Comparison of ENCODE assay signal across 12 cellular contexts in genomic region chr14:93173943-93174395, GRCh38. TPM values are rescaled to one million over a fixed set of nuclear protein-coding genes. Genes with fewer than 3 reads are reported as not detected.
A peak's percentile ranks its signal among the peaks of the same experiment; 100 is the strongest.
DNase-seq lines count a peak whose midpoint lies in the region; ATAC-seq, FAIRE-seq and TF ChIP-seq lines count a peak whose summit lies in the region.
"Had no signal": no experiment of that assay in that cellular context is flagged by ENCODE, and none has a peak within 500 bp of the region (broad histone marks: within the 10 kb centered on the region; RNA-seq: fewer than 3 reads in every experiment).

No MANE protein-coding gene starts in this region.

- H3K9ac ChIP-seq in HepG2 (ENCODE audit: insufficient read depth, low read depth, low read length): peak overlapping the region; percentile 23; the same call in 1 of the 2 replicates

- H2AFZ ChIP-seq in HepG2 (ENCODE audit: low read length): peak overlapping the region; percentile 70

- CTCF ChIA-PET in HepG2 (lab: Yijun Ruan, JAX; ENCODE audit: low intra/inter-chr PET ratio, low total read pairs): no interaction called here

- TF ChIP-seq POLR2A in adrenal gland (IDR thresholded peaks at IDR 0.05) (no peak), HepG2 (IDR thresholded peaks at IDR 0.05; ENCODE audit: insufficient read depth in 1 of 2, low read depth in 2 of 2, low read length in 2 of 2) (no peak), prostate gland (IDR thresholded peaks at IDR 0.05) (no peak)

- in situ Hi-C loops in HepG2 (cut with HindIII; ENCODE audit: extremely low pct_ligation_motif_present, low pct_unique_long_range_greater_than_20kb) (no loop called here), KBM-7 (cut with MboI; ENCODE audit: low pct_unique_long_range_greater_than_20kb, low sequenced_read_pairs) (no loop called here)

- no peaks in the 10 kb centered on the region for H3K9me3 Mint-ChIP-seq in immature natural killer cell
- H3K9me3 Mint-ChIP-seq: CD8-positive, alpha-beta memory T cell had no signal

- H3K4me1 ChIP-seq in adrenal gland (replicated peaks in 1 of 2) (no peaks in the 10 kb centered on the region), HepG2 (ENCODE audit: insufficient read depth, low read length) (peaks cover 79% of the 10 kb centered on the region), prostate gland (replicated peaks) (no peaks in the 10 kb centered on the region)

- H3K36me3 ChIP-seq in adrenal gland (replicated peaks in 1 of 2): no peaks in the 10 kb centered on the region
- no peaks in the 10 kb centered on the region for H3K36me3 ChIP-seq in HepG2 (replicated peaks in 1 of 2; ENCODE audit: control insufficient read depth in 1 of 2, insufficient read depth in 2 of 2, low read length in 2 of 2)
- H3K36me3 ChIP-seq in prostate gland: no peaks in the 10 kb centered on the region

- DNase-seq in A172 (ENCODE audit: low spot score) (peak; percentile 13), adrenal gland (peak in 6 of 7 donors; percentile 55 to 84 (median 64)), HepG2 (ENCODE audit: low spot score) (no peak), KBM-7 (no peak), DMS114 treated with DMSO at 0.1 percent for 48 hours (lab: John Stamatoyannopoulos, UW; ENCODE audit: unreplicated experiment) (no peak), immature natural killer cell (no peak), prostate gland (ENCODE audit: low spot score) (no peak)
- DNase-seq: amniotic stem cell; CD8-positive, alpha-beta memory T cell; hippocampal formation; NCI-H510A treated with DMSO at 0.1 percent for 48 hours had no signal

- 28 to 42% (median 38%) methylated on average over 9 to 10 of the region's 10 CpGs for WGBS in adrenal gland, 4 donors
- 7% methylated on average over 8 of the region's 10 CpGs for WGBS in HepG2 (ENCODE audit: low lambda C conversion rate)
- 16% methylated on average over 10 of the region's 10 CpGs for WGBS in prostate gland

- H3K4me3 Mint-ChIP-seq in immature natural killer cell: no peak overlapping the region
- H3K4me3 Mint-ChIP-seq: CD8-positive, alpha-beta memory T cell had no signal

- TF ChIP-seq EP300 in HepG2 (IDR thresholded peaks at IDR 0.05; ENCODE audit: low read depth in 2 of 2, low read length in 2 of 2) (no peak), HepG2 (CRISPR knock-in tag; IDR thresholded peaks at IDR 0.05; ENCODE audit: borderline replicate concordance) (no peak)

- no peaks in the 10 kb centered on the region for H3K79me2 ChIP-seq in HepG2 (ENCODE audit: insufficient read depth, low read length)

- no peaks in the 10 kb centered on the region for H3K27me3 ChIP-seq in adrenal gland
- H3K27me3 ChIP-seq in HepG2 (ENCODE audit: control insufficient read depth in 1 of 2, insufficient read depth in 2 of 2, low read length in 2 of 2): no peaks in the 10 kb centered on the region
- H3K27me3 ChIP-seq in prostate gland (replicated peaks; ENCODE audit: insufficient read depth): no peaks in the 10 kb centered on the region

- H4K20me1 ChIP-seq in HepG2 (ENCODE audit: insufficient read depth, low read length): no peaks in the 10 kb centered on the region

- TF ChIP-seq RAD21 in HepG2 (CRISPR knock-in tag; IDR thresholded peaks at IDR 0.05): no peak

- BruUV-seq in HepG2 (replicated peaks; lab: Mats Ljungman, UMichigan): no TSS peak

- POLR2A ChIA-PET in HepG2 (lab: Yijun Ruan, JAX): no interaction called here

- no peak overlapping the region for H3K27ac Mint-ChIP-seq in immature natural killer cell
- H3K27ac Mint-ChIP-seq: CD8-positive, alpha-beta memory T cell had no signal

- H3K4me3 ChIP-seq in adrenal gland: no peak overlapping the region
- H3K4me3 ChIP-seq in HepG2 (replicated peaks in 1 of 3; ENCODE audit: insufficient read depth in 1 of 3, low read depth in 2 of 3, low read length in 3 of 3): peak overlapping the region in 1 of 3 experiments; percentile 31; a peak in 1 of 6 replicates
- H3K4me3 ChIP-seq in prostate gland: no peak overlapping the region

- ATAC-seq in GM18511 (IDR thresholded peaks at IDR 0.05; ENCODE audit: unreplicated experiment): peak; percentile 56
- ATAC-seq in HepG2: peak; percentile 60

- peaks cover 0 to 5% (median under 1%) of the 10 kb centered on the region in 3 donors for H3K27me3 Mint-ChIP-seq in immature natural killer cell (ENCODE audit: low read depth in 3 of 3)

- H3K4me2 ChIP-seq in HepG2 (ENCODE audit: low read depth, low read length): peak overlapping the region; percentile 66

- intact Hi-C loops in adrenal gland (cut with DNase I) (no loop called here), HepG2 (cut with micrococcal nuclease; ENCODE audit: unreplicated experiment) (loop anchor here (10.0 kb wide), 1 partner anchor 59 kb away; the partner anchor contains the start of gene ITPK1), prostate gland (cut with DNase I) (no loop called here)

- no peaks in the 10 kb centered on the region for H3K4me1 Mint-ChIP-seq in immature natural killer cell

- peak overlapping the region in 1 of 5 donors; percentile 40 for H3K27ac ChIP-seq in adrenal gland
- no peak overlapping the region for H3K27ac ChIP-seq in HepG2 (ENCODE audit: extremely low read length, insufficient read depth, low read length)
- H3K27ac ChIP-seq in prostate gland: no peak overlapping the region

- TF ChIP-seq CTCF in adrenal gland (IDR thresholded peaks at IDR 0.05): no peak
- TF ChIP-seq CTCF in HepG2 (CRISPR knock-in tag; IDR thresholded peaks at IDR 0.05): no peak
- TF ChIP-seq CTCF in prostate gland (IDR thresholded peaks at IDR 0.05): no peak

- no peaks in the 10 kb centered on the region for H3K9me3 ChIP-seq in adrenal gland (replicated peaks in 1 of 3)
- H3K9me3 ChIP-seq in HepG2 (ENCODE audit: low read length): no peaks in the 10 kb centered on the region
- H3K9me3 ChIP-seq in prostate gland: no peaks in the 10 kb centered on the region

- FAIRE-seq in HepG2 (lab: Jason Lieb, UNC): no peak

- H3K36me3 Mint-ChIP-seq in immature natural killer cell: no peaks in the 10 kb centered on the region
- H3K36me3 Mint-ChIP-seq: CD8-positive, alpha-beta memory T cell had no signal

RNA-seq across cellular contexts. Expression of gene MOAP1, which starts 10.7 kb away (rescaled TPM):
- 12.1 and 13.2 TPM in 2 replicates for total RNA-seq in A172 (2014; rRNA removed; shearing (Covaris generic))
- total RNA-seq in adrenal gland: 10 to 100 TPM; 29.0 to 52.9 (median 38.6) TPM
- polyA plus RNA-seq in adrenal gland: 10 to 100 TPM; 12.7 to 55.6 (median 13.8) TPM
- total RNA-seq in HepG2 (2016; rRNA removed; fragmentation: Illumina TruSeq; extraction: Trizol): 14.6 and 14.9 TPM in 2 replicates
- total RNA-seq in HepG2 (2016; cell fraction: cytosol; rRNA removed; fragmentation: Illumina TruSeq; extraction: Trizol; ENCODE audit: low read depth): 2.6 TPM in 2 replicates
- total RNA-seq in HepG2 (2016; cell fraction: insoluble cytoplasmic fraction; rRNA removed; fragmentation: Illumina TruSeq; extraction: Trizol): 14.8 and 15.2 TPM in 2 replicates
- total RNA-seq in HepG2 (2016; cell fraction: membrane; rRNA removed; fragmentation: Illumina TruSeq; extraction: Trizol): 7.5 and 8.6 TPM in 2 replicates
- total RNA-seq in HepG2 (2016; cell fraction: nucleus; rRNA removed; fragmentation: Illumina TruSeq; extraction: Trizol): 10.0 and 11.2 TPM in 2 replicates
- 47.0 and 48.6 TPM in 2 replicates for polyA plus RNA-seq in HepG2 (2011; rRNA removed)
- 34.9 and 57.3 TPM in 2 replicates for polyA plus RNA-seq in HepG2 (2011; cell fraction: cytosol; rRNA removed)
- 12.5 and 24.3 TPM in 2 replicates for polyA plus RNA-seq in HepG2 (2011; cell fraction: nucleus; rRNA removed)
- polyA plus RNA-seq in HepG2 (2012): 22.2 and 29.6 TPM in 2 replicates
- polyA plus RNA-seq in HepG2 (2016; cell fraction: cytosol; fragmentation: Illumina TruSeq; extraction: Trizol; ENCODE audit: low read depth): 2.0 and 2.1 TPM in 2 replicates
- polyA plus RNA-seq in HepG2 (2016; cell fraction: insoluble cytoplasmic fraction; fragmentation: Illumina TruSeq; extraction: Trizol; ENCODE audit: low read depth): 13.6 and 14.1 TPM in 2 replicates
- 5.0 and 5.9 TPM in 2 replicates for polyA plus RNA-seq in HepG2 (2016; cell fraction: membrane; fragmentation: Illumina TruSeq; extraction: Trizol; ENCODE audit: low read depth)
- 16.6 and 18.7 TPM in 2 replicates for polyA plus RNA-seq in HepG2 (2016; cell fraction: nucleus; fragmentation: Illumina TruSeq; extraction: Trizol; ENCODE audit: insufficient read depth, low read depth)
- polyA minus RNA-seq in HepG2 (2011; rRNA and poly(A)+ RNA removed; ENCODE audit: low replicate concordance): 6.5 and 13.5 TPM in 2 replicates
- polyA minus RNA-seq in HepG2 (2011; cell fraction: cytosol; rRNA and poly(A)+ RNA removed): 14.9 and 19.2 TPM in 2 replicates
- 8.9 and 11.3 TPM in 2 replicates for polyA minus RNA-seq in HepG2 (2011; cell fraction: nucleus; rRNA and poly(A)+ RNA removed)
- 100 to 1,000 TPM in 1 of 3 donors, 10 to 100 TPM in 2; 68.0 to 124 (median 90.4) TPM for polyA plus RNA-seq in immature natural killer cell
- 10 to 100 TPM; 31.2 to 39.0 TPM for total RNA-seq in prostate gland

RNA-seq across cellular contexts. Expression of gene LYSET, which starts 11.1 kb away (rescaled TPM):
- total RNA-seq in A172 (2014; rRNA removed; shearing (Covaris generic)): 17.8 and 30.3 TPM in 2 replicates
- total RNA-seq in adrenal gland: 10 to 100 TPM; 17.2 to 37.9 (median 22.0) TPM
- polyA plus RNA-seq in adrenal gland: 10 to 100 TPM; 12.0 to 32.9 (median 22.7) TPM
- total RNA-seq in HepG2 (2016; rRNA removed; fragmentation: Illumina TruSeq; extraction: Trizol): 19.1 and 20.1 TPM in 2 replicates
- 42.0 and 42.3 TPM in 2 replicates for total RNA-seq in HepG2 (2016; cell fraction: cytosol; rRNA removed; fragmentation: Illumina TruSeq; extraction: Trizol; ENCODE audit: low read depth)
- total RNA-seq in HepG2 (2016; cell fraction: insoluble cytoplasmic fraction; rRNA removed; fragmentation: Illumina TruSeq; extraction: Trizol): 16.7 and 22.4 TPM in 2 replicates
- 51.5 and 52.1 TPM in 2 replicates for total RNA-seq in HepG2 (2016; cell fraction: membrane; rRNA removed; fragmentation: Illumina TruSeq; extraction: Trizol)
- 12.2 and 14.3 TPM in 2 replicates for total RNA-seq in HepG2 (2016; cell fraction: nucleus; rRNA removed; fragmentation: Illumina TruSeq; extraction: Trizol)
- polyA plus RNA-seq in HepG2 (2011; rRNA removed): 36.4 and 36.6 TPM in 2 replicates
- polyA plus RNA-seq in HepG2 (2011; cell fraction: cytosol; rRNA removed): 16.8 and 29.8 TPM in 2 replicates
- 5.7 and 8.0 TPM in 2 replicates for polyA plus RNA-seq in HepG2 (2011; cell fraction: nucleus; rRNA removed)
- polyA plus RNA-seq in HepG2 (2012): 31.1 and 33.0 TPM in 2 replicates
- 79.3 and 89.7 TPM in 2 replicates for polyA plus RNA-seq in HepG2 (2016; cell fraction: cytosol; fragmentation: Illumina TruSeq; extraction: Trizol; ENCODE audit: low read depth)
- polyA plus RNA-seq in HepG2 (2016; cell fraction: insoluble cytoplasmic fraction; fragmentation: Illumina TruSeq; extraction: Trizol; ENCODE audit: low read depth): 30.2 and 31.4 TPM in 2 replicates
- polyA plus RNA-seq in HepG2 (2016; cell fraction: membrane; fragmentation: Illumina TruSeq; extraction: Trizol; ENCODE audit: low read depth): 77.9 and 80.5 TPM in 2 replicates
- 26.1 and 29.5 TPM in 2 replicates for polyA plus RNA-seq in HepG2 (2016; cell fraction: nucleus; fragmentation: Illumina TruSeq; extraction: Trizol; ENCODE audit: insufficient read depth, low read depth)
- polyA minus RNA-seq in HepG2 (2011; rRNA and poly(A)+ RNA removed; ENCODE audit: low replicate concordance): 9.2 and 13.6 TPM in 2 replicates
- polyA minus RNA-seq in HepG2 (2011; cell fraction: cytosol; rRNA and poly(A)+ RNA removed): 7.6 and 9.5 TPM in 2 replicates
- 11.3 and 12.2 TPM in 2 replicates for polyA minus RNA-seq in HepG2 (2011; cell fraction: nucleus; rRNA and poly(A)+ RNA removed)
- polyA plus RNA-seq in immature natural killer cell: 10 to 100 TPM; 29.9 to 31.8 (median 30.3) TPM
- 10 to 100 TPM in 1 of 2 donors, 1 to 10 TPM in 1; 7.3 to 28.9 TPM for total RNA-seq in prostate gland

RNA-seq across cellular contexts. Expression of gene GON7, which starts 32.9 kb away (rescaled TPM):
- 27.8 and 34.1 TPM in 2 replicates for total RNA-seq in A172 (2014; rRNA removed; shearing (Covaris generic))
- total RNA-seq in adrenal gland: 10 to 100 TPM in 7 of 8 donors, 1 to 10 TPM in 1; 9.4 to 23.2 (median 18.0) TPM
- polyA plus RNA-seq in adrenal gland: 10 to 100 TPM; 13.3 to 34.9 (median 16.9) TPM
- 28.0 and 45.9 TPM in 2 replicates for total RNA-seq in HepG2 (2016; rRNA removed; fragmentation: Illumina TruSeq; extraction: Trizol)
- total RNA-seq in HepG2 (2016; cell fraction: cytosol; rRNA removed; fragmentation: Illumina TruSeq; extraction: Trizol; ENCODE audit: low read depth): 10.0 and 10.6 TPM in 2 replicates
- 31.3 and 51.3 TPM in 2 replicates for total RNA-seq in HepG2 (2016; cell fraction: insoluble cytoplasmic fraction; rRNA removed; fragmentation: Illumina TruSeq; extraction: Trizol)
- total RNA-seq in HepG2 (2016; cell fraction: membrane; rRNA removed; fragmentation: Illumina TruSeq; extraction: Trizol): 19.3 and 22.3 TPM in 2 replicates
- total RNA-seq in HepG2 (2016; cell fraction: nucleus; rRNA removed; fragmentation: Illumina TruSeq; extraction: Trizol): 10.7 and 11.5 TPM in 2 replicates
- 8.9 and 11.9 TPM in 2 replicates for polyA plus RNA-seq in HepG2 (2011; rRNA removed)
- polyA plus RNA-seq in HepG2 (2011; cell fraction: cytosol; rRNA removed): 6.4 and 8.8 TPM in 2 replicates
- polyA plus RNA-seq in HepG2 (2011; cell fraction: nucleus; rRNA removed): 1.5 and 2.1 TPM in 2 replicates
- 12.2 and 13.2 TPM in 2 replicates for polyA plus RNA-seq in HepG2 (2012)
- 10.7 and 11.1 TPM in 2 replicates for polyA plus RNA-seq in HepG2 (2016; cell fraction: cytosol; fragmentation: Illumina TruSeq; extraction: Trizol; ENCODE audit: low read depth)
- polyA plus RNA-seq in HepG2 (2016; cell fraction: insoluble cytoplasmic fraction; fragmentation: Illumina TruSeq; extraction: Trizol; ENCODE audit: low read depth): 47.3 and 54.8 TPM in 2 replicates
- 19.2 and 21.7 TPM in 2 replicates for polyA plus RNA-seq in HepG2 (2016; cell fraction: membrane; fragmentation: Illumina TruSeq; extraction: Trizol; ENCODE audit: low read depth)
- 15.8 and 18.4 TPM in 2 replicates for polyA plus RNA-seq in HepG2 (2016; cell fraction: nucleus; fragmentation: Illumina TruSeq; extraction: Trizol; ENCODE audit: insufficient read depth, low read depth)
- polyA minus RNA-seq in HepG2 (2011; rRNA and poly(A)+ RNA removed; ENCODE audit: low replicate concordance): 2.3 and 3.7 TPM in 2 replicates
- polyA minus RNA-seq in HepG2 (2011; cell fraction: cytosol; rRNA and poly(A)+ RNA removed): 2.7 and 4.6 TPM in 2 replicates
- 2.3 and 2.4 TPM in 2 replicates for polyA minus RNA-seq in HepG2 (2011; cell fraction: nucleus; rRNA and poly(A)+ RNA removed)
- 10 to 100 TPM; 22.1 to 24.8 (median 22.4) TPM for polyA plus RNA-seq in immature natural killer cell
- 10 to 100 TPM in 1 of 2 donors, 1 to 10 TPM in 1; 8.7 to 17.4 TPM for total RNA-seq in prostate gland

RNA-seq across cellular contexts. Expression of gene UBR7, which starts 33.1 kb away (rescaled TPM):
- 28.0 and 46.8 TPM in 2 replicates for total RNA-seq in A172 (2014; rRNA removed; shearing (Covaris generic))
- total RNA-seq in adrenal gland (10 to 100 TPM; 13.2 to 32.9 (median 18.4) TPM), HepG2 (2016; rRNA removed; fragmentation: Illumina TruSeq; extraction: Trizol) (19.7 and 35.5 TPM in 2 replicates), prostate gland (10 to 100 TPM; 22.4 to 26.2 TPM)
- polyA plus RNA-seq in adrenal gland (10 to 100 TPM in 1 of 3 donors, 1 to 10 TPM in 2; 7.8 to 26.5 (median 9.3) TPM), HepG2 (2011; rRNA removed) (8.5 and 11.0 TPM in 2 replicates), immature natural killer cell (10 to 100 TPM; 29.8 to 76.1 (median 43.4) TPM)
- 2.1 and 2.3 TPM in 2 replicates for total RNA-seq in HepG2 (2016; cell fraction: cytosol; rRNA removed; fragmentation: Illumina TruSeq; extraction: Trizol; ENCODE audit: low read depth)
- 20.8 and 37.3 TPM in 2 replicates for total RNA-seq in HepG2 (2016; cell fraction: insoluble cytoplasmic fraction; rRNA removed; fragmentation: Illumina TruSeq; extraction: Trizol)
- total RNA-seq in HepG2 (2016; cell fraction: membrane; rRNA removed; fragmentation: Illumina TruSeq; extraction: Trizol): 9.5 and 11.1 TPM in 2 replicates
- 10.5 and 10.7 TPM in 2 replicates for total RNA-seq in HepG2 (2016; cell fraction: nucleus; rRNA removed; fragmentation: Illumina TruSeq; extraction: Trizol)
- 6.5 and 8.1 TPM in 2 replicates for polyA plus RNA-seq in HepG2 (2011; cell fraction: cytosol; rRNA removed)
- polyA plus RNA-seq in HepG2 (2011; cell fraction: nucleus; rRNA removed): 6.4 and 6.8 TPM in 2 replicates
- 6.1 and 10.7 TPM in 2 replicates for polyA plus RNA-seq in HepG2 (2012)
- 1.8 and 2.0 TPM in 2 replicates for polyA plus RNA-seq in HepG2 (2016; cell fraction: cytosol; fragmentation: Illumina TruSeq; extraction: Trizol; ENCODE audit: low read depth)
- 34.6 and 35.6 TPM in 2 replicates for polyA plus RNA-seq in HepG2 (2016; cell fraction: insoluble cytoplasmic fraction; fragmentation: Illumina TruSeq; extraction: Trizol; ENCODE audit: low read depth)
- 5.7 and 6.7 TPM in 2 replicates for polyA plus RNA-seq in HepG2 (2016; cell fraction: membrane; fragmentation: Illumina TruSeq; extraction: Trizol; ENCODE audit: low read depth)
- polyA plus RNA-seq in HepG2 (2016; cell fraction: nucleus; fragmentation: Illumina TruSeq; extraction: Trizol; ENCODE audit: insufficient read depth, low read depth): 15.4 and 15.7 TPM in 2 replicates
- polyA minus RNA-seq in HepG2 (2011; rRNA and poly(A)+ RNA removed; ENCODE audit: low replicate concordance): 6.6 and 21.0 TPM in 2 replicates
- polyA minus RNA-seq in HepG2 (2011; cell fraction: cytosol; rRNA and poly(A)+ RNA removed): 6.9 and 11.5 TPM in 2 replicates
- polyA minus RNA-seq in HepG2 (2011; cell fraction: nucleus; rRNA and poly(A)+ RNA removed): 7.5 and 8.0 TPM in 2 replicates

RNA-seq across cellular contexts. Expression of gene ITPK1, which starts 58.2 kb away (rescaled TPM):
- 9.2 and 12.7 TPM in 2 replicates for total RNA-seq in A172 (2014; rRNA removed; shearing (Covaris generic))
- 100 to 1,000 TPM in 1 of 8 donors, 10 to 100 TPM in 7; 43.3 to 182 (median 51.9) TPM for total RNA-seq in adrenal gland
- polyA plus RNA-seq in adrenal gland: 100 to 1,000 TPM in 1 of 3 donors, 10 to 100 TPM in 2; 31.9 to 148 (median 40.2) TPM
- total RNA-seq in HepG2 (2016; rRNA removed; fragmentation: Illumina TruSeq; extraction: Trizol): 20.5 and 28.1 TPM in 2 replicates
- 8.4 and 11.5 TPM in 2 replicates for total RNA-seq in HepG2 (2016; cell fraction: cytosol; rRNA removed; fragmentation: Illumina TruSeq; extraction: Trizol; ENCODE audit: low read depth)
- total RNA-seq in HepG2 (2016; cell fraction: insoluble cytoplasmic fraction; rRNA removed; fragmentation: Illumina TruSeq; extraction: Trizol): 15.9 and 20.1 TPM in 2 replicates
- 31.0 and 31.9 TPM in 2 replicates for total RNA-seq in HepG2 (2016; cell fraction: membrane; rRNA removed; fragmentation: Illumina TruSeq; extraction: Trizol)
- total RNA-seq in HepG2 (2016; cell fraction: nucleus; rRNA removed; fragmentation: Illumina TruSeq; extraction: Trizol): 11.8 and 15.8 TPM in 2 replicates
- 47.5 and 64.2 TPM in 2 replicates for polyA plus RNA-seq in HepG2 (2011; rRNA removed)
- polyA plus RNA-seq in HepG2 (2011; cell fraction: cytosol; rRNA removed): 30.0 and 37.2 TPM in 2 replicates
- polyA plus RNA-seq in HepG2 (2011; cell fraction: nucleus; rRNA removed): 30.6 and 37.4 TPM in 2 replicates
- 17.7 and 18.1 TPM in 2 replicates for polyA plus RNA-seq in HepG2 (2012)
- polyA plus RNA-seq in HepG2 (2016; cell fraction: cytosol; fragmentation: Illumina TruSeq; extraction: Trizol; ENCODE audit: low read depth): 21.3 and 21.6 TPM in 2 replicates
- 28.1 and 40.5 TPM in 2 replicates for polyA plus RNA-seq in HepG2 (2016; cell fraction: insoluble cytoplasmic fraction; fragmentation: Illumina TruSeq; extraction: Trizol; ENCODE audit: low read depth)
- polyA plus RNA-seq in HepG2 (2016; cell fraction: membrane; fragmentation: Illumina TruSeq; extraction: Trizol; ENCODE audit: low read depth): 43.7 and 50.0 TPM in 2 replicates
- polyA plus RNA-seq in HepG2 (2016; cell fraction: nucleus; fragmentation: Illumina TruSeq; extraction: Trizol; ENCODE audit: insufficient read depth, low read depth): 24.0 and 25.1 TPM in 2 replicates
- polyA minus RNA-seq in HepG2 (2011; rRNA and poly(A)+ RNA removed; ENCODE audit: low replicate concordance): 147 and 407 TPM in 2 replicates
- polyA minus RNA-seq in HepG2 (2011; cell fraction: cytosol; rRNA and poly(A)+ RNA removed): 32.5 and 39.1 TPM in 2 replicates
- polyA minus RNA-seq in HepG2 (2011; cell fraction: nucleus; rRNA and poly(A)+ RNA removed): 12.5 and 17.4 TPM in 2 replicates
- polyA plus RNA-seq in immature natural killer cell: 10 to 100 TPM; 19.5 to 53.0 (median 21.7) TPM
- total RNA-seq in prostate gland: 100 to 1,000 TPM in 1 of 2 donors, 10 to 100 TPM in 1; 77.1 to 118 TPM

Comparison
In these comparisons a context has a peak if more than half of its experiments do, and no peak if none do; other contexts are left out.
1. DNase-seq: peak in A172 (single experiment) and adrenal gland (6 of 7); none in HepG2 (single experiment), KBM-7 (single experiment), DMS114 treated with DMSO at 0.1 percent for 48 hours (single experiment), immature natural killer cell (0 of 3) and prostate gland (single experiment).